Comparison of ENCODE assay signal across 26 cellular contexts in genomic region chr2:13102340-13103063, GRCh38.
"Had no signal": no experiment of that assay in that cellular context is flagged by ENCODE, and none has a peak within 500 bp of the region (broad histone marks: within the 10 kb centered on the region; RNA-seq: fewer than 3 reads in every experiment).

No MANE protein-coding gene starts in this region.

- H3K27me3 ChIP-seq: Peyer's patch had no signal

- H3K4me3 ChIP-seq: Peyer's patch had no signal

- H3K36me3 ChIP-seq: Peyer's patch had no signal

- ATAC-seq: activated T-cell treated with anti-CD3 and anti-CD28 coated beads, Interleukin-2, amount 50 U/mL, for 4 hours; activated T-helper 17 cell treated with anti-CD3 and anti-CD28 coated beads, Interleukin-2, amount 50 U/mL, for 72 hours had no signal

- H3K27ac ChIP-seq: Peyer's patch, RWPE1 had no signal

- H3K4me3 Mint-ChIP-seq: activated B cell treated with CpG ODN at 0.5 μM for 24 hours; activated CD4-positive, alpha-beta T cell treated with anti-CD3 and anti-CD28 coated beads, Interleukin-2, amount 10 ng/mL, durations not matched to agents 24 days and 14 days; activated naive CD4-positive, alpha-beta T cell treated with anti-CD3 and anti-CD28 coated beads for 36 hours; activated naive CD8-positive, alpha-beta T cell treated with anti-CD3 and anti-CD28 coated beads for 36 hours; activated T-cell treated with anti-CD3 and anti-CD28 coated beads, Interleukin-2, amount 50 U/mL, for 4 hours; activated T-helper 17 cell treated with anti-CD3 and anti-CD28 coated beads, Interleukin-2, amount 50 U/mL, for 72 hours; T-helper 1 cell treated with Interleukin-12 subunit alpha and Interleukin-12 subunit beta and Interleukin-4 antibody, amounts not matched to agents 30 μg/mL and 1 μg/mL, for 36 hours had no signal

- H3K36me3 Mint-ChIP-seq: activated naive CD8-positive, alpha-beta T cell treated with anti-CD3 and anti-CD28 coated beads for 36 hours had no signal

- H3K9me3 ChIP-seq: Peyer's patch had no signal

- DNase-seq: activated B cell treated with CpG ODN at 0.5 μM for 24 hours; activated CD4-positive, alpha-beta T cell treated with anti-CD3 and anti-CD28 coated beads for 1 hour; activated CD4-positive, alpha-beta T cell treated with anti-CD3 and anti-CD28 coated beads, Interleukin-2, amount 10 ng/mL, durations not matched to agents 24 days and 14 days; activated CD4-positive, alpha-beta T cell treated with anti-CD3 and anti-CD28 coated beads, Interleukin-2, amount 50 U/mL, for 48 hours; activated gamma-delta T cell; activated naive CD4-positive, alpha-beta T cell treated with anti-CD3 and anti-CD28 coated beads for 36 hours; activated naive CD8-positive, alpha-beta T cell treated with anti-CD3 and anti-CD28 coated beads for 36 hours; activated T-cell treated with anti-CD3 and anti-CD28 coated beads, Interleukin-2, amount 50 U/mL, for 4 hours; central memory CD4-positive, alpha-beta T cell; IMR-90; Kasumi-1; KBM-7; NCI-H1048; NCI-H146; NCI-H187 treated with DMSO at 0.1 percent for 48 hours; NCI-H2081 treated with DMSO at 0.1 percent for 48 hours; NCI-H446 treated with DMSO at 0.1 percent for 48 hours; NCI-H524 treated with DMSO at 0.1 percent for 48 hours; NCI-H748 treated with DMSO at 0.1 percent for 48 hours; NK-92 treated with Interleukin-12 subunit alpha and Interleukin-12 subunit beta, amount 100 ng/mL, for 24 hours; Peyer's patch; SHP77 treated with DMSO at 0.1 percent for 48 hours; T-helper 9 cell had no signal

- H3K4me1 Mint-ChIP-seq: activated B cell treated with CpG ODN at 0.5 μM for 24 hours; activated CD4-positive, alpha-beta T cell treated with anti-CD3 and anti-CD28 coated beads, Interleukin-2, amount 10 ng/mL, durations not matched to agents 24 days and 14 days; activated naive CD8-positive, alpha-beta T cell treated with anti-CD3 and anti-CD28 coated beads for 36 hours; activated T-helper 17 cell treated with anti-CD3 and anti-CD28 coated beads, Interleukin-2, amount 50 U/mL, for 72 hours had no signal

- H3K4me1 ChIP-seq: Peyer's patch had no signal

- H3K27ac Mint-ChIP-seq: activated B cell treated with CpG ODN at 0.5 μM for 24 hours; activated CD4-positive, alpha-beta T cell treated with anti-CD3 and anti-CD28 coated beads, Interleukin-2, amount 10 ng/mL, durations not matched to agents 24 days and 14 days; activated naive CD4-positive, alpha-beta T cell treated with anti-CD3 and anti-CD28 coated beads for 36 hours; activated naive CD8-positive, alpha-beta T cell treated with anti-CD3 and anti-CD28 coated beads for 36 hours; activated T-helper 17 cell treated with anti-CD3 and anti-CD28 coated beads, Interleukin-2, amount 50 U/mL, for 72 hours; T-helper 1 cell treated with Interleukin-12 subunit alpha and Interleukin-12 subunit beta and Interleukin-4 antibody, amounts not matched to agents 30 μg/mL and 1 μg/mL, for 36 hours had no signal

- H3K9me3 Mint-ChIP-seq: T-helper 1 cell treated with Interleukin-12 subunit alpha and Interleukin-12 subunit beta and Interleukin-4 antibody, amounts not matched to agents 30 μg/mL and 1 μg/mL, for 36 hours had no signal
